Comparison of ENCODE assay signal across 10 cellular contexts in the genomic region with DNA sequence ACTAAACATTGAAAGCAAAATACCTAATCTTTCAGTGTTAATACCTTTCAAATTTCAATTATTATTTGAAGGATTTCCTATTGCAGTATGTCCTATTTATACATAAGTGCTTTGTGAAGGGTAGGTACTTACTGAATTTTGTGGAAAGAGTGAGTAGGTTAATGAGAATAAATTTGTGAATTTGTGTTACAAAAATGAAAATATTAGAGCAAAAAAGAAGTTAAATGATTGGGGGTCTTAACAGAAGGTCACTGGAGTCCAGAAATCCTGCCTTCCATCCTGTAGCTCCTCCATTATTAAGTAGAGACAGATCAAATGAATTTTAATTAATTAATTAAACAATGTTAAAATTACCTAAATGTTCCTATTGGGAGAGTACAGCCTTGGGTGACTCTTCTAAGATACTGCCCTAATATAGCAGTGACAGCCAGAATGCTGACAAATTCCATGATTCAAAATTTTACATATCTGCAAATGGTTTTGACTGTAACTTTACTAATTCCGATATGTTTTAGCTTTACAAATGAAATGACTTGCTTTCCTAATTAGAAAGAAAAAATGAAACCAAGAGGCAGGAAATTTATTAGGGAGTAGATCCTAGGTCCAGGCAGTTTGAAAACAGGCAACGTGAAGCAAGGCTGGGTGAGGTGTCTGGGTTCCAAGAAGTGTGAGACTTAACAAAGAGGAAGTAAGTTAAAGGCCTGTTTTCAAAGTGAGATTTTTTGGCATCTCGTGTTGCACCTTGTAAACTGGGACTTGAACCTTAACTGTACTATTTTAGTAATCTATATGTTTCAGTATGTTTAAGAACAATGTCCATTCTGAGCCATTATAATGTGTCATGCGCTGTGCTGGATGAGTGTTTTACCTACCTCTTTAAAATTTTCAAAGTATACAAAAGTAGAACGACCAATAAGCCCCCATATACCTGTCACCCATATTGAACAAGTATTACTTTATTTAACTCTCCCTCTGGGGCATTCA. TPM values are rescaled to one million over a fixed set of nuclear protein-coding genes. Genes with fewer than 3 reads are reported as not detected.
DNase-seq lines count a peak whose midpoint lies in the region; ATAC-seq, FAIRE-seq and TF ChIP-seq lines count a peak whose summit lies in the region.
"Had no signal": no experiment of that assay in that cellular context is flagged by ENCODE, and none has a peak within 500 bp of the region (broad histone marks: within the 10 kb centered on the region; RNA-seq: fewer than 3 reads in every experiment).

No MANE protein-coding gene starts in this region.

- H3K27me3 ChIP-seq in Peyer's patch (no peaks in the 10 kb centered on the region), mononuclear cell (ENCODE audit: insufficient read depth, low read length) (no peaks in the 10 kb centered on the region)

- peak overlapping the region; percentile 5 to 48 (median 42) for H3K4me3 ChIP-seq in Peyer's patch
- H3K4me3 ChIP-seq in mononuclear cell (ENCODE audit: low read length) = peak overlapping the region; percentile 70

- peak; percentile 77 for FAIRE-seq in GM12892 (lab: Jason Lieb, UNC)

- no peaks in the 10 kb centered on the region for H3K36me3 ChIP-seq in Peyer's patch

- ATAC-seq in GM21717 (IDR thresholded peaks at IDR 0.05; ENCODE audit: unreplicated experiment) (peak; percentile 39), HG02970 (IDR thresholded peaks at IDR 0.05; ENCODE audit: low FRiP score, unreplicated experiment) (no peak)

- peak overlapping the region; percentile 37 to 80 (median 63) for H3K27ac ChIP-seq in Peyer's patch
- H3K27ac ChIP-seq: SK-N-MC had no signal

- H3K9me3 ChIP-seq in Peyer's patch (no peaks in the 10 kb centered on the region), mononuclear cell (ENCODE audit: low read depth, low read length) (no peaks in the 10 kb centered on the region)

- TF ChIP-seq POLR2A in GM12892 (IDR thresholded peaks at IDR 0.05; ENCODE audit: low read depth, low read length) = no peak
- no peak for TF ChIP-seq POLR2A in Peyer's patch (IDR thresholded peaks at IDR 0.05)

- no peak for TF ChIP-seq CTCF in Peyer's patch (IDR thresholded peaks at IDR 0.05)

- no peak for DNase-seq in GM12892 (ENCODE audit: insufficient read length)
- peak in 2 of 3 donors; percentile 57 to 60 for DNase-seq in Peyer's patch
- no peak for DNase-seq in HuH-7.5 (ENCODE audit: low spot score)
- DNase-seq in NCI-H510A (lab: John Stamatoyannopoulos, UW) = no peak
- DNase-seq in middle frontal gyrus (ENCODE audit: extremely low spot score, low spot score) = no peak

- H3K4me1 ChIP-seq in Peyer's patch = peaks cover 0 to 23% (median 11%) of the 10 kb centered on the region in 4 donors
- peaks cover 66% of the 10 kb centered on the region for H3K4me1 ChIP-seq in mononuclear cell (ENCODE audit: insufficient read depth, low read length)

RNA-seq across cellular contexts. Expression of a gene that starts 1.5 kb away (rescaled TPM):
- polyA plus RNA-seq in GM12892 (2012; ENCODE audit: missing spikeins) = 5.5 TPM
- total RNA-seq in Peyer's patch (10 to 100 TPM in 2 of 4 donors, 1 to 10 TPM in 2; 6.2 to 34.7 (median 9.7) TPM), mononuclear cell (81.3 TPM)
- total RNA-seq: osteoblast had no signal

Comparison
In these comparisons a context has a peak if more than half of its experiments do, and no peak if none do; other contexts are left out.
1. DNase-seq: peak in Peyer's patch (2 of 3); none in GM12892 (single experiment), HuH-7.5 (single experiment), NCI-H510A (single experiment) and middle frontal gyrus (single experiment).